Comparison of ENCODE assay signal across 14 cellular contexts in the genomic region with DNA sequence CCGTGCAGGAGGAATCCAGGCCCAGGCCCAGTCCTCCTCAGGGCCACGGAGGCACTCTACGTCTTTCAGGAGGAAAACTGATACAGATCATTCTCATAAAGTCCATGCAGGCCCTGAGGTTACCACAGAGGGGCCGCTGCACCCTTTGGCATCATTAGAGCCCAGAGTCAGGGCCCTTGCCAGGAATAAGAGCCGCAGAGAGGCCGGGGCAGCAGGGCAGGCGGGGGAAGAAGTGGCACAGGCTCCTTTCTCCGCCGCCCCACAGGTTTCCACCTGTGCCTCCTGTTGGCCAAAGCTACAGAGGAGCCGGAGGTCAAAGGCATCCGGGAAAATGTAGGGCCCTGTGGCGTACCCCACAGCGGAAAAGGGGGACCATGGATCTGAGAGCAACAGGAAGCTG.
"Had no signal": no experiment of that assay in that cellular context is flagged by ENCODE, and none has a peak within 500 bp of the region (broad histone marks: within the 10 kb centered on the region; RNA-seq: fewer than 3 reads in every experiment).

No MANE protein-coding gene starts in this region.

- H3K27me3 ChIP-seq: esophagus squamous epithelium, uterus had no signal

- H3K4me1 ChIP-seq: esophagus squamous epithelium, lower lobe of right lung, stomach, uterus had no signal

- H3K4me3 ChIP-seq: esophagus squamous epithelium, lower lobe of right lung, stomach, thoracic aorta, uterus had no signal

- H3K27ac ChIP-seq: esophagus squamous epithelium, lower lobe of right lung, stomach, thoracic aorta, uterus had no signal

- ATAC-seq: effector memory CD8-positive, alpha-beta T cell; left colon; lower lobe of right lung; sciatic nerve had no signal

- DNase-seq: effector memory CD8-positive, alpha-beta T cell; esophagus squamous epithelium; foreskin fibroblast; immature natural killer cell; left colon; lower lobe of right lung; mesenchymal stem cell; naive B cell; stimulated activated naive CD4-positive, alpha-beta T cell; stomach; trophoblast cell; uterus had no signal

- H3K9me3 ChIP-seq: esophagus squamous epithelium, lower lobe of right lung, stomach, thoracic aorta, uterus had no signal

- H3K36me3 ChIP-seq: esophagus squamous epithelium, lower lobe of right lung, stomach, thoracic aorta, uterus had no signal
